Comparison of ENCODE assay signal across 1 cellular context in genomic region chr9:123304340-123304691, GRCh38.
TF ChIP-seq lines count a peak whose summit lies in the region.

No MANE protein-coding gene starts in this region.

TF ChIP-seq in H1, 55 proteins besides CTCF, POLR2A, EP300 and RAD21:
- TF ChIP-seq NRF1 (IDR thresholded peaks at IDR 0.05; ENCODE audit: low read depth, low read length), result no peak
- TF ChIP-seq EZH2 (IDR thresholded peaks at IDR 0.05; ENCODE audit: low read depth, low read length, severe bottlenecking), result no peak
- no peak for TF ChIP-seq CHD7 (IDR thresholded peaks at IDR 0.05; ENCODE audit: insufficient replicate concordance, low read length)
- no peak for TF ChIP-seq RBBP5 (IDR thresholded peaks at IDR 0.05; ENCODE audit: borderline replicate concordance, low read depth, low read length)
- TF ChIP-seq SIN3A (conservative IDR thresholded peaks at IDR 0.05 in 1 of 2, IDR thresholded peaks at IDR 0.05 in 1 of 2; ENCODE audit: low read depth in 1 of 2, low read length in 2 of 2), result no peak
- TF ChIP-seq BCL11A (IDR thresholded peaks at IDR 0.05; ENCODE audit: low read depth in 2 of 2, low read length in 2 of 2), result no peak
- no peak for TF ChIP-seq CBX8 (IDR thresholded peaks at IDR 0.05; ENCODE audit: borderline replicate concordance, low read depth, low read length)
- TF ChIP-seq ATF3 (IDR thresholded peaks at IDR 0.05; ENCODE audit: insufficient read depth, low read depth, low read length), result no peak
- TF ChIP-seq SIRT6 (IDR thresholded peaks at IDR 0.05; ENCODE audit: low read length), result no peak
- TF ChIP-seq SP1 (IDR thresholded peaks at IDR 0.05; ENCODE audit: low read depth, low read length), result no peak
